Comparison of ENCODE assay signal across 1 cellular context in genomic region chr6:111873178-111874029, GRCh38.
TF ChIP-seq lines count a peak whose summit lies in the region.

FYN (minus strand) TSS chr6:111873452; CDS start chr6:111720051, 153,401 bp downstream.

TF ChIP-seq in K562, 482 proteins besides CTCF, POLR2A, EP300 and RAD21 (continued from another document and continues in another):
- TF ChIP-seq POLR2AphosphoS2 (IDR thresholded peaks at IDR 0.05; ENCODE audit: low read length) = no peak
- peak; percentile 85 for TF ChIP-seq CEBPG (CRISPR knock-in tag; IDR thresholded peaks at IDR 0.05)
- peak; percentile 59 to 91; a peak in 3 of 4 replicates for TF ChIP-seq CEBPG (tag; conservative IDR thresholded peaks at IDR 0.05 in 1 of 2, IDR thresholded peaks at IDR 0.05 in 1 of 2)
- TF ChIP-seq MEF2A (IDR thresholded peaks at IDR 0.05; ENCODE audit: control insufficient read depth, low read depth, low read length) = no peak
- no peak for TF ChIP-seq ZNF212 (CRISPR knock-in tag; IDR thresholded peaks at IDR 0.05)
- TF ChIP-seq HBP1 (CRISPR knock-in tag; IDR thresholded peaks at IDR 0.05) = no peak
- TF ChIP-seq CREB3 (tag; conservative IDR thresholded peaks at IDR 0.05; ENCODE audit: low read depth) = no peak
- TF ChIP-seq CREB1 (IDR thresholded peaks at IDR 0.05) = peak; percentile 26; the same call in 1 of the 2 replicates
- TF ChIP-seq CREB1 (CRISPR knock-in tag; IDR thresholded peaks at IDR 0.05) = peak; percentile 71
- TF ChIP-seq ELF4 (CRISPR knock-in tag; IDR thresholded peaks at IDR 0.05) = no peak
- TF ChIP-seq PATZ1 (CRISPR knock-in tag; IDR thresholded peaks at IDR 0.05; ENCODE audit: borderline replicate concordance) = no peak
- no peak for TF ChIP-seq ZNF318 (IDR thresholded peaks at IDR 0.05; ENCODE audit: borderline replicate concordance in 1 of 2, low read depth in 1 of 2)
- TF ChIP-seq POLR2AphosphoS5 (IDR thresholded peaks at IDR 0.05; ENCODE audit: control insufficient read depth, insufficient read depth, low read depth, low read length) = no peak
- no peak for TF ChIP-seq ZNF224 (CRISPR knock-in tag; IDR thresholded peaks at IDR 0.05)
- no peak for TF ChIP-seq RBM17 (IDR thresholded peaks at IDR 0.05; ENCODE audit: borderline replicate concordance, low read depth, low read length)
- 0 out of 2 replicates have a peak, but pooled peaks have one; percentile 38 for TF ChIP-seq RREB1 (CRISPR knock-in tag; IDR thresholded peaks at IDR 0.05)
- no peak for TF ChIP-seq ATF6 (CRISPR knock-in tag; IDR thresholded peaks at IDR 0.05)
- 0 out of 4 replicates have a peak, but pooled peaks of 1 of the 2 experiments have one; percentile 14 for TF ChIP-seq FOXK2 (conservative IDR thresholded peaks at IDR 0.05 in 1 of 2, IDR thresholded peaks at IDR 0.05 in 1 of 2; ENCODE audit: low read depth in 2 of 2)
- TF ChIP-seq IRF2 (CRISPR knock-in tag; IDR thresholded peaks at IDR 0.05) = no peak
- TF ChIP-seq PTBP1 (IDR thresholded peaks at IDR 0.05; ENCODE audit: low read depth, low read length) = no peak
- TF ChIP-seq MLLT1 (IDR thresholded peaks at IDR 0.05) = peak in 1 of 2 experiments; percentile 53; a peak in 1 of 4 replicates
- no peak for TF ChIP-seq FOXP1 (CRISPR knock-in tag; IDR thresholded peaks at IDR 0.05)
- TF ChIP-seq ID3 (CRISPR knock-in tag; IDR thresholded peaks at IDR 0.05) = no peak
- TF ChIP-seq ID3 (tag; IDR thresholded peaks at IDR 0.05) = no peak
- TF ChIP-seq RFX7 (CRISPR knock-in tag; IDR thresholded peaks at IDR 0.05) = no peak
- TF ChIP-seq YBX1 (IDR thresholded peaks at IDR 0.05) = no peak
- no peak for TF ChIP-seq ZFP30 (CRISPR knock-in tag; IDR thresholded peaks at IDR 0.05; ENCODE audit: borderline replicate concordance)
- no peak for TF ChIP-seq ZNF589 (CRISPR knock-in tag; IDR thresholded peaks at IDR 0.05; ENCODE audit: low read depth)
- no peak for TF ChIP-seq TRIM24 (IDR thresholded peaks at IDR 0.05)
- TF ChIP-seq ZBTB26 (CRISPR knock-in tag; IDR thresholded peaks at IDR 0.05) = no peak
